Comparison of ENCODE assay signal across 8 cellular contexts in genomic region chr9:121201738-121202533, GRCh38. TPM values are rescaled to one million over a fixed set of nuclear protein-coding genes. Genes with fewer than 3 reads are reported as not detected.
A peak's percentile ranks its signal among the peaks of the same experiment; 100 is the strongest.
DNase-seq lines count a peak whose midpoint lies in the region; ATAC-seq and TF ChIP-seq lines count a peak whose summit lies in the region.

RAB14 (minus strand) TSS chr9:121201869; CDS start chr9:121193412, 8,457 bp downstream.

- peaks cover 19% of the 10 kb centered on the region for H3K4me1 Mint-ChIP-seq in activated T-helper 17 cell treated with anti-CD3 and anti-CD28 coated beads, Interleukin-2, amount 50 U/mL, for 72 hours
- peaks cover 21 to 62% (median 42%) of the 10 kb centered on the region in 4 donors for H3K4me1 Mint-ChIP-seq in naive thymus-derived CD8-positive, alpha-beta T cell

- no peaks in the 10 kb centered on the region for H3K27me3 ChIP-seq in fibroblast of lung (ENCODE audit: control insufficient read depth, insufficient read depth, low read length)

- H2AFZ ChIP-seq in fibroblast of lung (ENCODE audit: low read length), result peak within 1 kb of the TSS; percentile 90

- H3K4me3 ChIP-seq in LNCaP clone FGC (ENCODE audit: low read depth, low read length), result peak within 1 kb of the TSS; percentile 84
- peak within 1 kb of the TSS; percentile 52 to 97 (median 81) for H3K4me3 ChIP-seq in fibroblast of lung (replicated peaks in 1 of 4; ENCODE audit: control extremely low read depth in 1 of 4, insufficient read depth in 1 of 4, low read depth in 3 of 4, low read length in 4 of 4)

- no peaks in the 10 kb centered on the region for H3K27me3 Mint-ChIP-seq in activated T-helper 17 cell treated with anti-CD3 and anti-CD28 coated beads, Interleukin-2, amount 50 U/mL, for 72 hours
- H3K27me3 Mint-ChIP-seq in naive thymus-derived CD8-positive, alpha-beta T cell, result no peaks in the 10 kb centered on the region

- POLR2A ChIA-PET in RWPE1 (lab: Yijun Ruan, JAX; ENCODE audit: low non-redundant PET), result interaction anchor here (0.6 to 1.4 kb wide), 4 partner anchors 11 to 1166 kb away, joined by 3 to 8 read pairs (median 5); no protein-coding TSS in a partner anchor
- POLR2A ChIA-PET in naive thymus-derived CD8-positive, alpha-beta T cell (lab: Charles Lee), result interaction anchor here (0.7 to 2.2 kb wide), 17 partner anchors 12 to 489 kb away, joined by 3 to 22 read pairs (median 4); partner anchors contain the start of gene FBXW2

- H3K79me2 ChIP-seq in fibroblast of lung (ENCODE audit: control insufficient read depth, insufficient read depth, low read length), result peaks cover 47% of the 10 kb centered on the region

- H3K36me3 Mint-ChIP-seq in activated T-helper 17 cell treated with anti-CD3 and anti-CD28 coated beads, Interleukin-2, amount 50 U/mL, for 72 hours (ENCODE audit: low read depth), result peaks cover 29% of the 10 kb centered on the region
- H3K36me3 Mint-ChIP-seq in naive thymus-derived CD8-positive, alpha-beta T cell, result peaks cover 0 to 4% (median 0%) of the 10 kb centered on the region in 3 donors

- H3K36me3 ChIP-seq in fibroblast of lung (ENCODE audit: control insufficient read depth, insufficient read depth, low read length), result no peaks in the 10 kb centered on the region

- DNase-seq in ELR (ENCODE audit: low read depth) (peak; percentile 98), H4 (ENCODE audit: low spot score) (peak; percentile 97), LNCaP clone FGC (ENCODE audit: low read depth) (peak; percentile 92), RWPE1 (ENCODE audit: low spot score) (peak; percentile 100), fibroblast of lung (ENCODE audit: low read depth in 2 of 2) (peak; percentile 95 to 97)
- DNase-seq in naive thymus-derived CD8-positive, alpha-beta T cell, result peak; percentile 99 to 100 (median 100)
- peak; percentile 98 to 100 (median 100) for DNase-seq in stimulated activated naive CD4-positive, alpha-beta T cell (lab: John Stamatoyannopoulos, UW)

- no peaks in the 10 kb centered on the region for H3K9me3 ChIP-seq in fibroblast of lung (ENCODE audit: control insufficient read depth, insufficient read depth, low read depth, low read length)

- CTCF ChIA-PET in RWPE1 (lab: Yijun Ruan, JAX), result interaction anchor here (0.7 to 2.5 kb wide), 8 partner anchors 11 to 185 kb away, joined by 3 to 12 read pairs (median 4); no protein-coding TSS in a partner anchor

- H3K4me1 ChIP-seq in fibroblast of lung (ENCODE audit: control insufficient read depth, extremely low read depth, insufficient read depth, low read length), result peaks cover 7% of the 10 kb centered on the region

- peak; percentile 91 for ATAC-seq in activated T-helper 17 cell treated with anti-CD3 and anti-CD28 coated beads, Interleukin-2, amount 50 U/mL, for 72 hours (replicated peaks)
- ATAC-seq in naive thymus-derived CD8-positive, alpha-beta T cell, result peak; percentile 87

- peak within 1 kb of the TSS; percentile 94 for H3K27ac ChIP-seq in RWPE1
- H3K27ac ChIP-seq in fibroblast of lung (ENCODE audit: insufficient read depth, low read length), result peak within 1 kb of the TSS; percentile 76

- peak within 1 kb of the TSS; percentile 85 for H3K9ac ChIP-seq in fibroblast of lung (ENCODE audit: insufficient read depth, low read length)

- peak within 1 kb of the TSS; percentile 75 for H3K4me3 Mint-ChIP-seq in activated T-helper 17 cell treated with anti-CD3 and anti-CD28 coated beads, Interleukin-2, amount 50 U/mL, for 72 hours
- H3K4me3 Mint-ChIP-seq in naive thymus-derived CD8-positive, alpha-beta T cell, result peak within 1 kb of the TSS; percentile 78 to 98 (median 94)

- H3K27ac Mint-ChIP-seq in activated T-helper 17 cell treated with anti-CD3 and anti-CD28 coated beads, Interleukin-2, amount 50 U/mL, for 72 hours, result peak within 1 kb of the TSS; percentile 93
- H3K27ac Mint-ChIP-seq in naive thymus-derived CD8-positive, alpha-beta T cell, result peak within 1 kb of the TSS; percentile 89 to 99 (median 98)

- H3K4me2 ChIP-seq in fibroblast of lung (ENCODE audit: extremely low read depth, insufficient read depth, low read length), result peak within 1 kb of the TSS; percentile 88

- peak; percentile 72 for TF ChIP-seq CTCF in LNCaP clone FGC (IDR thresholded peaks at IDR 0.05; ENCODE audit: control insufficient read depth, extremely low read depth, insufficient read depth)
- peak; percentile 91 for TF ChIP-seq CTCF in RWPE1 (conservative IDR thresholded peaks at IDR 0.05; ENCODE audit: low read depth)
- peak; percentile 53 to 61 for TF ChIP-seq CTCF in fibroblast of lung (conservative IDR thresholded peaks at IDR 0.05 in 1 of 2, IDR thresholded peaks at IDR 0.05 in 1 of 2; ENCODE audit: low read depth in 1 of 2, low read length in 2 of 2)

- no peaks in the 10 kb centered on the region for H3K9me3 Mint-ChIP-seq in activated T-helper 17 cell treated with anti-CD3 and anti-CD28 coated beads, Interleukin-2, amount 50 U/mL, for 72 hours
- peaks cover 0 to 2% (median 0%) of the 10 kb centered on the region in 9 donors for H3K9me3 Mint-ChIP-seq in naive thymus-derived CD8-positive, alpha-beta T cell

- peaks cover 6% of the 10 kb centered on the region for H4K20me1 ChIP-seq in fibroblast of lung (ENCODE audit: control insufficient read depth, extremely low read depth, insufficient read depth, low read length)

RNA-seq across cellular contexts. Expression of gene RAB14, which starts in this region (rescaled TPM):
- 27.1 and 30.7 TPM in 2 replicates for total RNA-seq in H4 (2014; rRNA removed; shearing (Covaris generic))
- 10 to 100 TPM; 45.4 to 66.4 TPM for total RNA-seq in activated T-helper 17 cell treated with anti-CD3 and anti-CD28 coated beads, Interleukin-2, amount 50 U/mL, for 72 hours
- 18.5 and 29.1 TPM in 2 replicates for total RNA-seq in fibroblast of lung
- 46.6 and 52.3 TPM in 2 replicates for polyA plus RNA-seq in fibroblast of lung
- polyA plus RNA-seq in fibroblast of lung (2012), result 43.0 and 49.0 TPM in 2 replicates
- polyA minus RNA-seq in fibroblast of lung (ENCODE audit: low replicate concordance), result 6.4 and 6.7 TPM in 2 replicates
- 10 to 100 TPM; 49.6 to 62.3 TPM for total RNA-seq in naive thymus-derived CD8-positive, alpha-beta T cell
- polyA plus RNA-seq in naive thymus-derived CD8-positive, alpha-beta T cell, result 10 to 100 TPM; 34.6 to 37.2 (median 36.8) TPM

Comparison
In these comparisons a context has a peak if more than half of its experiments do, and no peak if none do; other contexts are left out.
1. Peak in every context shown above with its lines: DNase-seq, ATAC-seq, H3K4me3 ChIP-seq and H3K27ac ChIP-seq.